In the genomic region with DNA sequence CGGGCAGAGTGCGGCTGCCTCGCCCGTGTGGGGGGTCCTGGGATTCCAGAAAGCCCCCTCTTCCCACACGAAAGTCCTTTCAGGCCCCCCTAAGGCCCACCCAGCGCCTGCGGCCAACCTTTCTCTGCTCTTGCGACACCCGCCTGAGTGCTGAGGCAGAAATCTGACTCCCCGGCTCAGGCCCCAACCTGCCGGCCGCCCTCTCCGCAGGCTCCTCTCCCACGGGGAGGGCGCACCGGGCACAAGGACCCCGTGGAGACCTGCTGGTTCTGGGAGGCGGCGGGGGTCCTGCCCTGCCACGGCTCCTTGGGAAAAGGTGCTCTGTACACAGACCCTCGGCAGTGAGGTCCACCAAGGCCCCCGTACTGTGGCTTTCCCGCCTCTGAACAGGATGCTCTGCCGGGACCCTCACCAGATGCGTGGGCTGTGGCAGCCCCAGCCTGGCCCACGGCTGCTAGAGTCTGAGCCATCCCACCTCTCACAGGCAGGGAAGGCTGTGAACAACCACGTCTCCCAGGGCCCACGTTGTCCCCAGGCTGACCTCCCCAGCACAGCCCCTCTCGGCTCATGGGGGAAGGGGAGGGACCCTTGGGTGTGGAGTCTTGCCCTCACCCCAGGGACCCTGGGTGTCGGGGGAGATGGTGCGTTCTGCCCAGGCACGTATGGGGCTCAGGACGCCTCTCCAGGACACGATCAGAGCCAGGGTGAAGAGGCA, we compare ENCODE assay signal across 15 cellular contexts. TPM values are rescaled to one million over a fixed set of nuclear protein-coding genes. Genes with fewer than 3 reads are reported as not detected.
DNase-seq lines count a peak whose midpoint lies in the region; ATAC-seq, FAIRE-seq and TF ChIP-seq lines count a peak whose summit lies in the region.
"Had no signal": no experiment of that assay in that cellular context is flagged by ENCODE, and none has a peak within 500 bp of the region (broad histone marks: within the 10 kb centered on the region; RNA-seq: fewer than 3 reads in every experiment).

No MANE protein-coding gene starts in this region.

- H3K4me3 ChIP-seq in keratinocyte (ENCODE audit: control insufficient read depth in 2 of 3, extremely low read depth in 1 of 3, insufficient read depth in 2 of 3, low read depth in 1 of 3, low read length in 3 of 3) (peak overlapping the region in 2 of 3 experiments; percentile 22 to 25), urinary bladder (ENCODE audit: low read depth, low read length) (no peak overlapping the region), small intestine (ENCODE audit: low read depth in 1 of 2, low read length in 2 of 2) (no peak overlapping the region), aorta (ENCODE audit: low read length in 2 of 2) (no peak overlapping the region)
- H3K4me3 ChIP-seq: thyroid gland had no signal

- FAIRE-seq in keratinocyte (lab: Jason Lieb, UNC) (peak; percentile 71), small intestine (lab: Jason Lieb, UNC) (no peak)

- intact Hi-C loops in aorta (cut with DNase I), result no loop called here

- no peaks in the 10 kb centered on the region for H3K79me2 ChIP-seq in keratinocyte (ENCODE audit: control insufficient read depth, insufficient read depth, low read length)

- no peaks in the 10 kb centered on the region for H3K9me1 ChIP-seq in keratinocyte (ENCODE audit: control insufficient read depth, extremely low read depth, insufficient read depth, low read length)

- no peak overlapping the region for H2AFZ ChIP-seq in keratinocyte (ENCODE audit: control insufficient read depth, low read length)

- no peak for ATAC-seq in aorta (ENCODE audit: low FRiP score)
- ATAC-seq: activated CD4-positive, alpha-beta T cell treated with anti-CD3 and anti-CD28 coated beads for 36 hours had no signal

- dilution Hi-C loops in keratinocyte (cut with MboI; ENCODE audit: extremely low pct_ligation_motif_present, low sequenced_read_pairs), result no loop called here

- TF ChIP-seq CTCF in keratinocyte (optimal IDR thresholded peaks at IDR 0.05 in 1 of 3, IDR thresholded peaks at IDR 0.05 in 1 of 3, conservative IDR thresholded peaks at IDR 0.05 in 1 of 3; ENCODE audit: extremely low read depth in 1 of 3, insufficient read depth in 2 of 3, low read length in 3 of 3), result no peak

- H3K4me1 ChIP-seq in keratinocyte (ENCODE audit: control insufficient read depth, extremely low read depth, insufficient read depth, low read length) (peaks cover 51% of the 10 kb centered on the region), urinary bladder (ENCODE audit: insufficient read depth) (no peaks in the 10 kb centered on the region), small intestine (ENCODE audit: control insufficient read depth in 2 of 2, insufficient read depth in 1 of 2, low read depth in 1 of 2, low read length in 1 of 2) (peaks cover 0 to 12% of the 10 kb centered on the region in 2 donors), aorta (ENCODE audit: control insufficient read depth in 1 of 2, insufficient read depth in 2 of 2, low read length in 2 of 2) (no peaks in the 10 kb centered on the region)

- 56% methylated on average over 34 of the region's 34 CpGs for WGBS in urinary bladder
- 74 to 85% (median 81%) methylated on average over 33 to 34 of the region's 34 CpGs for WGBS in small intestine, 3 donors
- WGBS in aorta, 2 donors, result 86 to 88% methylated on average over 33 to 34 of the region's 34 CpGs

- H3K4me2 ChIP-seq in keratinocyte (ENCODE audit: control insufficient read depth, extremely low read depth, insufficient read depth, low read depth, low read length), result peak overlapping the region; percentile 58

- no peaks in the 10 kb centered on the region for H3K9me3 ChIP-seq in keratinocyte (ENCODE audit: control insufficient read depth, low read depth, low read length)
- H3K9me3 ChIP-seq in small intestine (ENCODE audit: control insufficient read depth, low read depth), result no peaks in the 10 kb centered on the region
- no peaks in the 10 kb centered on the region for H3K9me3 ChIP-seq in aorta (ENCODE audit: control insufficient read depth, low read length)
- H3K9me3 ChIP-seq: thyroid gland had no signal

- H3K27ac ChIP-seq in keratinocyte (ENCODE audit: control insufficient read depth, insufficient read depth, low read length) (peak overlapping the region; percentile 68), urinary bladder (ENCODE audit: low read depth) (peak overlapping the region; percentile 51), small intestine (ENCODE audit: low read depth in 1 of 2, low read length in 1 of 2) (no peak overlapping the region), aorta (ENCODE audit: low read depth in 1 of 2, low read length in 2 of 2) (no peak overlapping the region)
- H3K27ac ChIP-seq: thyroid gland had no signal

- H4K20me1 ChIP-seq in keratinocyte (ENCODE audit: control insufficient read depth, extremely low read depth, insufficient read depth, low read length), result no peaks in the 10 kb centered on the region

- H3K27me3 ChIP-seq in keratinocyte (ENCODE audit: control insufficient read depth, extremely low read depth, insufficient read depth, low read length) (peaks cover 7% of the 10 kb centered on the region), small intestine (ENCODE audit: control insufficient read depth in 2 of 2, insufficient read depth in 2 of 2, low read length in 2 of 2) (no peaks in the 10 kb centered on the region), aorta (ENCODE audit: control insufficient read depth in 1 of 2, insufficient read depth in 2 of 2, low read length in 1 of 2) (no peaks in the 10 kb centered on the region)
- H3K27me3 ChIP-seq: thyroid gland had no signal

- DNase-seq in DMS79 treated with DMSO at 0.1 percent for 48 hours (lab: John Stamatoyannopoulos, UW), result peak; percentile 47
- no peak for DNase-seq in DMS79 (lab: John Stamatoyannopoulos, UW)
- DNase-seq in SKM-1 treated with dmso at 0.1 percent for 144 hours (lab: John Stamatoyannopoulos, UW; ENCODE audit: unreplicated experiment), result peak; percentile 49
- no peak for DNase-seq in keratinocyte (ENCODE audit: low read depth, low spot score)
- DNase-seq in small intestine, result no peak
- no peak for DNase-seq in aorta
- no peak for DNase-seq in T-helper 9 cell
- DNase-seq: activated CD4-positive, alpha-beta T cell treated with anti-CD3 and anti-CD28 coated beads for 36 hours; activated CD8-positive, alpha-beta memory T cell treated with anti-CD3 and anti-CD28 coated beads, Interleukin-2, amount 50 U/mL, for 48 hours; CD4-positive, CD25-positive, alpha-beta regulatory T cell; cortex of kidney; erythroblast; retina; thyroid gland had no signal

- H3K36me3 ChIP-seq in keratinocyte (ENCODE audit: control insufficient read depth in 2 of 2, extremely low read depth in 1 of 2, insufficient read depth in 2 of 2, low read length in 2 of 2) (no peaks in the 10 kb centered on the region), urinary bladder (ENCODE audit: insufficient read depth) (no peaks in the 10 kb centered on the region), small intestine (ENCODE audit: control insufficient read depth in 2 of 2, insufficient read depth in 2 of 2, low read length in 2 of 2) (no peaks in the 10 kb centered on the region), aorta (ENCODE audit: control insufficient read depth in 1 of 2, insufficient read depth in 2 of 2, low read length in 1 of 2) (no peaks in the 10 kb centered on the region)
- H3K36me3 ChIP-seq: thyroid gland had no signal

- H3K9ac ChIP-seq in keratinocyte (ENCODE audit: control insufficient read depth, extremely low read depth, insufficient read depth, low read length), result peak overlapping the region; percentile 63

RNA-seq across cellular contexts. Expression of gene EGFL7, which starts 41.5 kb away (rescaled TPM):
- polyA plus RNA-seq in keratinocyte (4.2 to 10.5 TPM (median 6.2 TPM) in 3 replicates), urinary bladder (138 TPM), small intestine (100 to 1,000 TPM in 1 of 3 donors, 10 to 100 TPM in 2; 15.4 to 114 (median 16.8) TPM), aorta (10 to 100 TPM; 13.1 to 32.0 TPM)
- polyA plus RNA-seq in keratinocyte (2011; ENCODE audit: low read depth), result 1.0 TPM
- 3.9 and 15.7 TPM in 2 replicates for polyA plus RNA-seq in keratinocyte (2011; cell fraction: cytosol; rRNA removed)
- polyA plus RNA-seq in keratinocyte (2011; cell fraction: nucleus; rRNA removed), result 7.2 and 12.3 TPM in 2 replicates
- 2.4 and 10.1 TPM in 2 replicates for polyA plus RNA-seq in keratinocyte (2012; ENCODE audit: low replicate concordance)
- polyA minus RNA-seq in keratinocyte, result 1.3 to 4.1 TPM (median 2.7 TPM) in 3 replicates
- 16.3 TPM for polyA minus RNA-seq in keratinocyte (2011; cell fraction: cytosol; rRNA and poly(A)+ RNA removed)
- 4.7 and 7.5 TPM in 2 replicates for polyA minus RNA-seq in keratinocyte (2011; cell fraction: nucleus; rRNA and poly(A)+ RNA removed)
- total RNA-seq in urinary bladder (43.6 TPM), aorta (100 to 1,000 TPM in 1 of 2 donors, 10 to 100 TPM in 1; 78.6 to 308 TPM)
- polyA plus RNA-seq: CD4-positive, CD25-positive, alpha-beta regulatory T cell had no signal

Comparison
In these comparisons a context has a peak if more than half of its experiments do, and no peak if none do; other contexts are left out.
1. DNase-seq: peak in DMS79 treated with DMSO at 0.1 percent for 48 hours (single experiment) and SKM-1 treated with dmso at 0.1 percent for 144 hours (single experiment); none in DMS79 (single experiment), keratinocyte (single experiment), small intestine (single experiment), aorta (0 of 2) and T-helper 9 cell (single experiment).
2. H3K27ac ChIP-seq: peak in keratinocyte (single experiment) and urinary bladder (single experiment); none in small intestine (0 of 2) and aorta (0 of 2).
3. H3K4me3 ChIP-seq: peak in keratinocyte (2 of 3); none in urinary bladder (single experiment), small intestine (0 of 2) and aorta (0 of 2).